Comparison of ENCODE assay signal across 8 cellular contexts in genomic region chr6:158559338-158559894, GRCh38. TPM values are rescaled to one million over a fixed set of nuclear protein-coding genes. Genes with fewer than 3 reads are reported as not detected.
A peak's percentile ranks its signal among the peaks of the same experiment; 100 is the strongest.
DNase-seq lines count a peak whose midpoint lies in the region; ATAC-seq and TF ChIP-seq lines count a peak whose summit lies in the region.

No MANE protein-coding gene starts in this region.

- H3K9me3 ChIP-seq in DOHH2 (ENCODE audit: control insufficient read depth, insufficient read depth, low read length) (no peaks in the 10 kb centered on the region), PC-3 (ENCODE audit: low read length) (no peaks in the 10 kb centered on the region)

- no peak for ATAC-seq in PC-3
- no peak for ATAC-seq in activated CD4-positive, CD25-positive, alpha-beta regulatory T cell treated with anti-CD3 and anti-CD28 coated beads, Interleukin-2, amount 50 U/mL, for 24 hours
- no peak for ATAC-seq in GM21737 (IDR thresholded peaks at IDR 0.05; ENCODE audit: unreplicated experiment)

- H3K4me3 Mint-ChIP-seq in osteocyte (ENCODE audit: unreplicated experiment): peak overlapping the region; percentile 59

- peaks cover 24% of the 10 kb centered on the region for H3K4me1 ChIP-seq in DOHH2 (ENCODE audit: control insufficient read depth, low read length)
- peaks cover 33% of the 10 kb centered on the region for H3K4me1 ChIP-seq in PC-3 (ENCODE audit: insufficient read depth, low read length)

- peak overlapping the region; percentile 94 for H2AFZ ChIP-seq in PC-3 (ENCODE audit: low read length)

- BruUV-seq in PC-3 (replicated peaks; lab: Mats Ljungman, UMichigan): TSS peak; percentile 91

- H3K4me1 Mint-ChIP-seq in osteocyte (ENCODE audit: unreplicated experiment): peaks cover 29% of the 10 kb centered on the region

- POLR2A ChIA-PET in PC-3 (lab: Charles Lee; ENCODE audit: unreplicated experiment): no interaction called here

- 0 out of 2 replicates have a peak, but pooled peaks cover 3% of the 10 kb centered on the region for H4K20me1 ChIP-seq in DOHH2 (ENCODE audit: control insufficient read depth, insufficient read depth, low read depth, low read length)
- peaks cover 14% of the 10 kb centered on the region; the same call in 1 of the 2 replicates for H4K20me1 ChIP-seq in PC-3 (ENCODE audit: low read length)

- H3K27ac ChIP-seq in DOHH2 (ENCODE audit: low read depth, low read length) (no peak overlapping the region), PC-3 (ENCODE audit: low read length) (peak overlapping the region; percentile 25; the same call in 1 of the 2 replicates)

- H3K27me3 ChIP-seq in DOHH2 (ENCODE audit: control insufficient read depth, low read length) (no peaks in the 10 kb centered on the region), PC-3 (ENCODE audit: low read length) (no peaks in the 10 kb centered on the region)

- no peaks in the 10 kb centered on the region for H3K9me2 ChIP-seq in DOHH2 (replicated peaks; ENCODE audit: control insufficient read depth, low read length)
- H3K9me2 ChIP-seq in PC-3 (replicated peaks; ENCODE audit: low read length): no peaks in the 10 kb centered on the region

- H3K9ac ChIP-seq in PC-3 (ENCODE audit: low read length): peak overlapping the region; percentile 88

- intact Hi-C loops in PC-3 (cut with micrococcal nuclease): no loop called here

- H3K27me3 Mint-ChIP-seq in osteocyte (ENCODE audit: unreplicated experiment): no peaks in the 10 kb centered on the region

- H3K36me3 Mint-ChIP-seq in osteocyte (ENCODE audit: unreplicated experiment): no peaks in the 10 kb centered on the region

- CTCF ChIA-PET in PC-3 (lab: Charles Lee): no interaction called here

- peak overlapping the region; percentile 57 for H3K27ac Mint-ChIP-seq in osteocyte (ENCODE audit: unreplicated experiment)

- H3K9me3 Mint-ChIP-seq in osteocyte (ENCODE audit: unreplicated experiment): no peaks in the 10 kb centered on the region

- H3K79me2 ChIP-seq in DOHH2 (ENCODE audit: control insufficient read depth, low read length): peaks cover 40% of the 10 kb centered on the region
- H3K79me2 ChIP-seq in PC-3 (ENCODE audit: low read length): peaks cover 43% of the 10 kb centered on the region

- DNase-seq in PC-3 (no peak), epithelial cell of esophagus (ENCODE audit: low read depth) (no peak), osteocyte (ENCODE audit: extremely low spot score, unreplicated experiment) (no peak), NCI-H1436 treated with DMSO at 0.1 percent for 48 hours (lab: John Stamatoyannopoulos, UW) (no peak), COLO829 (ENCODE audit: low spot score) (no peak)

- no peak for TF ChIP-seq CTCF in DOHH2 (IDR thresholded peaks at IDR 0.05; ENCODE audit: low read depth, low read length, poor library complexity, severe bottlenecking)
- TF ChIP-seq CTCF in PC-3 (conservative IDR thresholded peaks at IDR 0.05; ENCODE audit: low read depth, low read length): no peak
- TF ChIP-seq CTCF in epithelial cell of esophagus (IDR thresholded peaks at IDR 0.05; ENCODE audit: insufficient read depth, low read depth, low read length, missing control alignments): no peak
- TF ChIP-seq CTCF in osteocyte (IDR thresholded peaks at IDR 0.05): no peak

- H3F3A ChIP-seq in DOHH2 (ENCODE audit: control insufficient read depth, insufficient read depth) (no peaks in the 10 kb centered on the region), PC-3 (ENCODE audit: low read length, unreplicated experiment) (no peaks in the 10 kb centered on the region)

- H3K4me2 ChIP-seq in DOHH2 (ENCODE audit: low read length): peak overlapping the region; percentile 93
- H3K4me2 ChIP-seq in PC-3 (ENCODE audit: low read length): peak overlapping the region; percentile 87

- H3K4me3 ChIP-seq in DOHH2 (ENCODE audit: low read length) (peak overlapping the region; percentile 89), PC-3 (ENCODE audit: low read length) (peak overlapping the region; percentile 89), epithelial cell of esophagus (ENCODE audit: low read length) (peak overlapping the region; percentile 67)

- no peaks in the 10 kb centered on the region for H3K36me3 ChIP-seq in DOHH2 (ENCODE audit: control insufficient read depth, low read length)
- no peaks in the 10 kb centered on the region for H3K36me3 ChIP-seq in PC-3 (ENCODE audit: low read depth, low read length)

RNA-seq across cellular contexts. Expression of gene TMEM181, which starts 0.5 kb away (rescaled TPM):
- total RNA-seq in PC-3 (2014; rRNA removed) (10.4 and 13.7 TPM in 2 replicates), osteocyte (33.2 and 33.5 TPM in 2 replicates)
